17 cellular contexts compared by ENCODE assay signal in genomic region chr2:203059567-203059966, GRCh38. TPM values are rescaled to one million over a fixed set of nuclear protein-coding genes. Genes with fewer than 3 reads are reported as not detected.
DNase-seq lines count a peak whose midpoint lies in the region; ATAC-seq, FAIRE-seq and TF ChIP-seq lines count a peak whose summit lies in the region.
"Had no signal": no experiment of that assay in that cellular context is flagged by ENCODE, and none has a peak within 500 bp of the region (broad histone marks: within the 10 kb centered on the region; RNA-seq: fewer than 3 reads in every experiment).

No MANE protein-coding gene starts in this region.

- H3K4me1 Mint-ChIP-seq in astrocyte (ENCODE audit: low read depth, unreplicated experiment): peaks cover 17% of the 10 kb centered on the region
- H3K4me1 Mint-ChIP-seq: CD4-positive, alpha-beta memory T cell had no signal

- ATAC-seq in HepG2: no peak
- no peak for ATAC-seq in right lobe of liver
- no peak for ATAC-seq in body of pancreas

- no peak overlapping the region for H3K9ac ChIP-seq in HepG2 (ENCODE audit: insufficient read depth, low read depth, low read length)
- no peak overlapping the region for H3K9ac ChIP-seq in astrocyte (ENCODE audit: low read length)
- H3K9ac ChIP-seq in keratinocyte (ENCODE audit: control insufficient read depth, extremely low read depth, insufficient read depth, low read length): no peak overlapping the region
- H3K9ac ChIP-seq: BLaER1 had no signal

- in situ Hi-C loops in HepG2 (cut with HindIII; ENCODE audit: extremely low pct_ligation_motif_present, low pct_unique_long_range_greater_than_20kb): no loop called here

- H3K27ac ChIP-seq in HepG2 (ENCODE audit: extremely low read length, insufficient read depth, low read length) (no peak overlapping the region), right lobe of liver (no peak overlapping the region), astrocyte (ENCODE audit: low read depth, low read length) (no peak overlapping the region), keratinocyte (ENCODE audit: control insufficient read depth, insufficient read depth, low read length) (no peak overlapping the region), body of pancreas (no peak overlapping the region), substantia nigra (ENCODE audit: low read depth, low read length, poor library complexity, severe bottlenecking) (no peak overlapping the region)
- H3K27ac ChIP-seq: BLaER1 had no signal

- H3K79me2 ChIP-seq in HepG2 (ENCODE audit: insufficient read depth, low read length): no peaks in the 10 kb centered on the region
- H3K79me2 ChIP-seq in astrocyte (ENCODE audit: insufficient read depth, low read length): no peaks in the 10 kb centered on the region
- H3K79me2 ChIP-seq in keratinocyte (ENCODE audit: control insufficient read depth, insufficient read depth, low read length): no peaks in the 10 kb centered on the region

- H2AFZ ChIP-seq in HepG2 (ENCODE audit: low read length) (no peak overlapping the region), astrocyte (ENCODE audit: low read depth, low read length) (no peak overlapping the region), keratinocyte (ENCODE audit: control insufficient read depth, low read length) (no peak overlapping the region)

- no peaks in the 10 kb centered on the region for H4K20me1 ChIP-seq in HepG2 (ENCODE audit: insufficient read depth, low read length)
- no peaks in the 10 kb centered on the region for H4K20me1 ChIP-seq in astrocyte (ENCODE audit: insufficient read depth, low read length)
- H4K20me1 ChIP-seq in keratinocyte (ENCODE audit: control insufficient read depth, extremely low read depth, insufficient read depth, low read length): no peaks in the 10 kb centered on the region
- H4K20me1 ChIP-seq: BLaER1 had no signal

- 96% methylated on average over 4 of the region's 4 CpGs for WGBS in HepG2 (ENCODE audit: low lambda C conversion rate)
- WGBS in right lobe of liver (ENCODE audit: insufficient coverage, low coverage, low lambda C conversion rate, missing lambda C conversion rate): 96% methylated on average over 3 of the region's 4 CpGs
- 94 to 95% methylated on average over 4 of the region's 4 CpGs for WGBS in body of pancreas, 2 donors

- H3K36me3 ChIP-seq in HepG2 (replicated peaks in 1 of 2; ENCODE audit: control insufficient read depth in 1 of 2, insufficient read depth in 2 of 2, low read length in 2 of 2): peaks cover 1 to 14% of the 10 kb centered on the region in 2 experiments; a peak in 3 of 5 replicates
- H3K36me3 ChIP-seq in right lobe of liver: peaks cover 0 to 43% (median 0%) of the 10 kb centered on the region in 4 donors
- peaks cover 22% of the 10 kb centered on the region for H3K36me3 ChIP-seq in astrocyte (ENCODE audit: insufficient read depth, low read length)
- H3K36me3 ChIP-seq in keratinocyte (ENCODE audit: control insufficient read depth in 2 of 2, extremely low read depth in 1 of 2, insufficient read depth in 2 of 2, low read length in 2 of 2): peaks cover 9 to 12% of the 10 kb centered on the region in 2 experiments
- H3K36me3 ChIP-seq in body of pancreas (replicated peaks in 1 of 2; ENCODE audit: insufficient read depth in 1 of 2, low read depth in 2 of 2): no peaks in the 10 kb centered on the region
- H3K36me3 ChIP-seq: BLaER1 had no signal

- TF ChIP-seq CTCF in HepG2 (CRISPR knock-in tag; IDR thresholded peaks at IDR 0.05) (no peak), right lobe of liver (IDR thresholded peaks at IDR 0.05) (no peak), astrocyte (IDR thresholded peaks at IDR 0.05; ENCODE audit: insufficient read depth, low read depth, low read length) (no peak), keratinocyte (optimal IDR thresholded peaks at IDR 0.05 in 1 of 3, IDR thresholded peaks at IDR 0.05 in 1 of 3, conservative IDR thresholded peaks at IDR 0.05 in 1 of 3; ENCODE audit: extremely low read depth in 1 of 3, insufficient read depth in 2 of 3, low read length in 3 of 3) (no peak), body of pancreas (IDR thresholded peaks at IDR 0.05) (no peak)

- POLR2A ChIA-PET in HepG2 (lab: Yijun Ruan, JAX): interaction anchor here (1.5 kb wide), 1 partner anchor 45 kb away, joined by 5 read pairs; the partner anchor contains the start of gene NBEAL1

- no peak for TF ChIP-seq RAD21 in HepG2 (CRISPR knock-in tag; IDR thresholded peaks at IDR 0.05)

- no peaks in the 10 kb centered on the region for H3K27me3 Mint-ChIP-seq in astrocyte (ENCODE audit: low read depth, unreplicated experiment)
- H3K27me3 Mint-ChIP-seq: CD4-positive, alpha-beta memory T cell had no signal

- DNase-seq in HepG2 (ENCODE audit: low spot score): no peak
- DNase-seq in right lobe of liver: no peak
- no peak for DNase-seq in astrocyte (ENCODE audit: low read depth)
- no peak for DNase-seq in keratinocyte (ENCODE audit: low read depth, low spot score)
- no peak for DNase-seq in NAMALWA (ENCODE audit: low spot score)
- no peak for DNase-seq in body of pancreas
- DNase-seq in substantia nigra (lab: John Stamatoyannopoulos, UW): no peak
- DNase-seq: 8988T; Calu3; CD4-positive, alpha-beta memory T cell; DMS79 treated with DMSO at 0.1 percent for 48 hours; GF-D8; GOT3; H7 had no signal

- BruUV-seq in HepG2 (replicated peaks; lab: Mats Ljungman, UMichigan): no TSS peak

- no peaks in the 10 kb centered on the region for H3K27me3 ChIP-seq in HepG2 (ENCODE audit: control insufficient read depth in 1 of 2, insufficient read depth in 2 of 2, low read length in 2 of 2)
- H3K27me3 ChIP-seq in right lobe of liver: no peaks in the 10 kb centered on the region
- H3K27me3 ChIP-seq in astrocyte (ENCODE audit: insufficient read depth, low read length): no peaks in the 10 kb centered on the region
- H3K27me3 ChIP-seq in keratinocyte (ENCODE audit: control insufficient read depth, extremely low read depth, insufficient read depth, low read length): no peaks in the 10 kb centered on the region
- H3K27me3 ChIP-seq in body of pancreas: no peaks in the 10 kb centered on the region
- H3K27me3 ChIP-seq: BLaER1 had no signal

- dilution Hi-C loops in keratinocyte (cut with MboI; ENCODE audit: extremely low pct_ligation_motif_present, low sequenced_read_pairs): no loop called here

- H3K9me3 Mint-ChIP-seq in astrocyte (ENCODE audit: unreplicated experiment): peaks cover 3% of the 10 kb centered on the region

- TF ChIP-seq EP300 in HepG2 (IDR thresholded peaks at IDR 0.05; ENCODE audit: low read depth in 2 of 2, low read length in 2 of 2) (no peak), HepG2 (CRISPR knock-in tag; IDR thresholded peaks at IDR 0.05; ENCODE audit: borderline replicate concordance) (no peak)

- intact Hi-C loops in HepG2 (cut with micrococcal nuclease; ENCODE audit: unreplicated experiment) (no loop called here), right lobe of liver (cut with DNase I) (no loop called here), body of pancreas (cut with DNase I) (no loop called here)

- H3K4me1 ChIP-seq in HepG2 (ENCODE audit: insufficient read depth, low read length): peaks cover 15% of the 10 kb centered on the region
- no peaks in the 10 kb centered on the region for H3K4me1 ChIP-seq in right lobe of liver
- H3K4me1 ChIP-seq in astrocyte (ENCODE audit: insufficient read depth, low read length): peaks cover 5% of the 10 kb centered on the region
- H3K4me1 ChIP-seq in keratinocyte (ENCODE audit: control insufficient read depth, extremely low read depth, insufficient read depth, low read length): no peaks in the 10 kb centered on the region
- H3K4me1 ChIP-seq in body of pancreas: no peaks in the 10 kb centered on the region
- H3K4me1 ChIP-seq: BLaER1 had no signal

- H3K4me2 ChIP-seq in HepG2 (ENCODE audit: low read depth, low read length): no peak overlapping the region
- no peak overlapping the region for H3K4me2 ChIP-seq in astrocyte (ENCODE audit: low read length)
- H3K4me2 ChIP-seq in keratinocyte (ENCODE audit: control insufficient read depth, extremely low read depth, insufficient read depth, low read depth, low read length): no peak overlapping the region
- H3K4me2 ChIP-seq: BLaER1 had no signal

- H3K9me1 ChIP-seq in keratinocyte (ENCODE audit: control insufficient read depth, extremely low read depth, insufficient read depth, low read length): no peaks in the 10 kb centered on the region

- H3K36me3 Mint-ChIP-seq in astrocyte (ENCODE audit: low read depth, unreplicated experiment): peaks cover 34% of the 10 kb centered on the region

- H3K9me3 ChIP-seq in HepG2 (ENCODE audit: low read length) (no peaks in the 10 kb centered on the region), right lobe of liver (no peaks in the 10 kb centered on the region), astrocyte (ENCODE audit: insufficient read depth, low read depth, low read length) (no peaks in the 10 kb centered on the region), keratinocyte (ENCODE audit: control insufficient read depth, low read depth, low read length) (no peaks in the 10 kb centered on the region), body of pancreas (no peaks in the 10 kb centered on the region)
- H3K9me3 ChIP-seq: BLaER1 had no signal

- no peak overlapping the region for H3K4me3 ChIP-seq in HepG2 (replicated peaks in 1 of 3; ENCODE audit: insufficient read depth in 1 of 3, low read depth in 2 of 3, low read length in 3 of 3)
- no peak overlapping the region for H3K4me3 ChIP-seq in right lobe of liver
- no peak overlapping the region for H3K4me3 ChIP-seq in astrocyte (ENCODE audit: insufficient read depth, low read depth, low read length)
- H3K4me3 ChIP-seq in keratinocyte (ENCODE audit: control insufficient read depth in 2 of 3, extremely low read depth in 1 of 3, insufficient read depth in 2 of 3, low read depth in 1 of 3, low read length in 3 of 3): no peak overlapping the region
- H3K4me3 ChIP-seq in body of pancreas: no peak overlapping the region
- H3K4me3 ChIP-seq: BLaER1 had no signal

- H3K4me3 Mint-ChIP-seq in astrocyte (ENCODE audit: unreplicated experiment): no peak overlapping the region
- H3K4me3 Mint-ChIP-seq: CD14-positive monocyte; CD4-positive, alpha-beta memory T cell had no signal

- TF ChIP-seq POLR2A in HepG2 (IDR thresholded peaks at IDR 0.05; ENCODE audit: insufficient read depth in 1 of 2, low read depth in 2 of 2, low read length in 2 of 2) (no peak), right lobe of liver (IDR thresholded peaks at IDR 0.05) (no peak), body of pancreas (IDR thresholded peaks at IDR 0.05) (no peak)

- FAIRE-seq in HepG2 (lab: Jason Lieb, UNC) (no peak), astrocyte (lab: Jason Lieb, UNC) (peak; percentile 70), keratinocyte (lab: Jason Lieb, UNC) (peak; percentile 26)
- FAIRE-seq: GM19239 had no signal

- H3K27ac Mint-ChIP-seq in astrocyte (ENCODE audit: unreplicated experiment): no peak overlapping the region
- H3K27ac Mint-ChIP-seq: CD4-positive, alpha-beta memory T cell had no signal

- CTCF ChIA-PET in HepG2 (lab: Yijun Ruan, JAX; ENCODE audit: low intra/inter-chr PET ratio, low total read pairs): no interaction called here

RNA-seq across cellular contexts. Expression of gene NBEAL1, which starts 44.9 kb away (rescaled TPM):
- total RNA-seq in HepG2 (2016; rRNA removed; fragmentation: Illumina TruSeq; extraction: Trizol) (15.7 and 27.6 TPM in 2 replicates), right lobe of liver (10 to 100 TPM; 16.4 to 28.6 (median 21.9) TPM), astrocyte (33.4 and 35.9 TPM in 2 replicates), body of pancreas (10 to 100 TPM; 29.6 to 31.6 TPM)
- total RNA-seq in HepG2 (2016; cell fraction: cytosol; rRNA removed; fragmentation: Illumina TruSeq; extraction: Trizol; ENCODE audit: low read depth): 13.4 and 15.5 TPM in 2 replicates
- 17.2 and 22.8 TPM in 2 replicates for total RNA-seq in HepG2 (2016; cell fraction: insoluble cytoplasmic fraction; rRNA removed; fragmentation: Illumina TruSeq; extraction: Trizol)
- 7.5 and 10.4 TPM in 2 replicates for total RNA-seq in HepG2 (2016; cell fraction: membrane; rRNA removed; fragmentation: Illumina TruSeq; extraction: Trizol)
- 35.0 and 44.5 TPM in 2 replicates for total RNA-seq in HepG2 (2016; cell fraction: nucleus; rRNA removed; fragmentation: Illumina TruSeq; extraction: Trizol)
- polyA plus RNA-seq in HepG2 (2011; rRNA removed) (5.9 and 6.4 TPM in 2 replicates), keratinocyte (9.4 to 15.4 TPM (median 14.7 TPM) in 3 replicates)
- polyA plus RNA-seq in HepG2 (2011; cell fraction: cytosol; rRNA removed): 2.5 and 4.2 TPM in 2 replicates
- polyA plus RNA-seq in HepG2 (2011; cell fraction: nucleus; rRNA removed): 6.1 and 6.4 TPM in 2 replicates
- polyA plus RNA-seq in HepG2 (2012): 7.9 and 9.3 TPM in 2 replicates
- 6.0 and 6.1 TPM in 2 replicates for polyA plus RNA-seq in HepG2 (2016; cell fraction: cytosol; fragmentation: Illumina TruSeq; extraction: Trizol; ENCODE audit: low read depth)
- 5.6 and 6.5 TPM in 2 replicates for polyA plus RNA-seq in HepG2 (2016; cell fraction: insoluble cytoplasmic fraction; fragmentation: Illumina TruSeq; extraction: Trizol; ENCODE audit: low read depth)
- polyA plus RNA-seq in HepG2 (2016; cell fraction: membrane; fragmentation: Illumina TruSeq; extraction: Trizol; ENCODE audit: low read depth): 5.2 and 5.9 TPM in 2 replicates
- polyA plus RNA-seq in HepG2 (2016; cell fraction: nucleus; fragmentation: Illumina TruSeq; extraction: Trizol; ENCODE audit: insufficient read depth, low read depth): 7.0 and 7.9 TPM in 2 replicates
- polyA minus RNA-seq in HepG2 (2011; rRNA and poly(A)+ RNA removed; ENCODE audit: low replicate concordance): 11.6 and 19.1 TPM in 2 replicates
- 16.7 and 25.3 TPM in 2 replicates for polyA minus RNA-seq in HepG2 (2011; cell fraction: cytosol; rRNA and poly(A)+ RNA removed)
- 87.0 and 89.1 TPM in 2 replicates for polyA minus RNA-seq in HepG2 (2011; cell fraction: nucleus; rRNA and poly(A)+ RNA removed)
- polyA plus RNA-seq in keratinocyte (2011; ENCODE audit: low read depth): 6.2 TPM
- polyA plus RNA-seq in keratinocyte (2011; cell fraction: cytosol; rRNA removed): 5.3 and 8.2 TPM in 2 replicates
- polyA plus RNA-seq in keratinocyte (2011; cell fraction: nucleus; rRNA removed): 17.5 and 19.5 TPM in 2 replicates
- 6.5 and 11.0 TPM in 2 replicates for polyA plus RNA-seq in keratinocyte (2012; ENCODE audit: low replicate concordance)
- 9.4 to 76.0 TPM (median 55.7 TPM) in 3 replicates for polyA minus RNA-seq in keratinocyte
- polyA minus RNA-seq in keratinocyte (2011; cell fraction: cytosol; rRNA and poly(A)+ RNA removed): 15.2 TPM
- polyA minus RNA-seq in keratinocyte (2011; cell fraction: nucleus; rRNA and poly(A)+ RNA removed): 82.3 and 156 TPM in 2 replicates
